27 cellular contexts compared by ENCODE assay signal in genomic region chr4:126969781-126970180, GRCh38.
"Had no signal": no experiment of that assay in that cellular context is flagged by ENCODE, and none has a peak within 500 bp of the region (broad histone marks: within the 10 kb centered on the region; RNA-seq: fewer than 3 reads in every experiment).

No MANE protein-coding gene starts in this region.

- H3K9ac ChIP-seq: parathyroid adenoma had no signal

- H3K27me3 ChIP-seq: body of pancreas, cardiac muscle cell, left lung, neutrophil, thyroid gland, upper lobe of right lung had no signal

- H3K4me3 ChIP-seq: body of pancreas, cardiac muscle cell, left lung, thyroid gland, upper lobe of right lung had no signal

- H3K4me1 ChIP-seq: body of pancreas, left lung, parathyroid adenoma, thyroid gland, upper lobe of right lung had no signal

- ATAC-seq: body of pancreas; left lung; natural killer cell; stimulated activated naive CD8-positive, alpha-beta T cell treated with anti-CD3 and anti-CD28 coated beads, Interleukin-15, Interleukin-2, amounts not matched to agents 100 U/mL and 50 U/mL, for 24 hours; upper lobe of right lung had no signal

- H3K27ac ChIP-seq: body of pancreas, cardiac muscle cell, left lung, neutrophil, parathyroid adenoma, thyroid gland, upper lobe of right lung had no signal

- H3K9me3 ChIP-seq: body of pancreas, left lung, neutrophil, thyroid gland, upper lobe of right lung had no signal

- H3K36me3 ChIP-seq: cardiac muscle cell, left lung, neutrophil, thyroid gland, upper lobe of right lung had no signal

- H3K79me2 ChIP-seq: parathyroid adenoma had no signal

- H2AFZ ChIP-seq: parathyroid adenoma had no signal

- DNase-seq: activated B cell treated with CpG ODN at 0.5 μM for 24 hours; activated CD4-positive, alpha-beta memory T cell treated with anti-CD3 and anti-CD28 coated beads for 36 hours; activated CD4-positive, alpha-beta T cell treated with anti-CD3 and anti-CD28 coated beads for 4 hours; activated effector memory CD4-positive, alpha-beta T cell treated with Interleukin-2 at 50 U/mL for 16 hours; activated naive CD4-positive, alpha-beta T cell treated with anti-CD3 and anti-CD28 coated beads for 36 hours; activated naive CD8-positive, alpha-beta T cell treated with anti-CD3 and anti-CD28 coated beads, Interleukin-2, amount 10 ng/mL, durations not matched to agents 7 days and 5 days; activated T-cell treated with anti-CD3 and anti-CD28 coated beads, Interleukin-2, amount 50 U/mL, for 48 hours; amniotic stem cell; body of pancreas; dermis blood vessel endothelial cell; effector CD8-positive, alpha-beta T cell; erythroblast; foreskin melanocyte; immature natural killer cell; left lung; mammary epithelial cell; midbrain; natural killer cell; retina; stimulated activated CD4-positive, alpha-beta T cell treated with anti-CD3 and anti-CD28 coated beads, Interleukin-4, amount 100 ng/mL, for 24 hours; stimulated activated naive CD8-positive, alpha-beta T cell treated with anti-CD3 and anti-CD28 coated beads, Interleukin-15, Interleukin-2, amounts not matched to agents 100 U/mL and 50 U/mL, for 24 hours; substantia nigra; thyroid gland; upper lobe of right lung had no signal
